1 cellular context compared by ENCODE assay signal in the genomic region with DNA sequence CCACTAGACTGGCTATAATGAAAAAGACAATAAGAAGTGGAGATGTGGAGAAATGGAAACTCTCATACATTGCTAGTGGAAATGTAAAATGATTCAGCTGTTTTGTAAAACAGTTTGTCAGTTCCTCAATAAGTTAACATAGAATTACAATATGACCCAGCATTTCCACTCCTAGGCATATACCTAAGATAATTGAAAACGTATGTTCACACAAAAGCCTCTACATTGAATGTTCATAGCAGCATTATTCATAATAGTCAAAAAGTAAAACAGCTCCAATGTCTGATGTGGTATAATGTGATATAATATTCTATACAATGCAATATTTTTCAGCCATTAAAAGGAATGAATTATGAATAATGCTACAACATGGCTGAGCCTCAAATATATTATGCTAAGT.
TF ChIP-seq lines count a peak whose summit lies in the region.

No MANE protein-coding gene starts in this region.

TF ChIP-seq in A549, 52 proteins besides CTCF, POLR2A, EP300 and RAD21 (continued from another document):
- TF ChIP-seq, protein P1, sequence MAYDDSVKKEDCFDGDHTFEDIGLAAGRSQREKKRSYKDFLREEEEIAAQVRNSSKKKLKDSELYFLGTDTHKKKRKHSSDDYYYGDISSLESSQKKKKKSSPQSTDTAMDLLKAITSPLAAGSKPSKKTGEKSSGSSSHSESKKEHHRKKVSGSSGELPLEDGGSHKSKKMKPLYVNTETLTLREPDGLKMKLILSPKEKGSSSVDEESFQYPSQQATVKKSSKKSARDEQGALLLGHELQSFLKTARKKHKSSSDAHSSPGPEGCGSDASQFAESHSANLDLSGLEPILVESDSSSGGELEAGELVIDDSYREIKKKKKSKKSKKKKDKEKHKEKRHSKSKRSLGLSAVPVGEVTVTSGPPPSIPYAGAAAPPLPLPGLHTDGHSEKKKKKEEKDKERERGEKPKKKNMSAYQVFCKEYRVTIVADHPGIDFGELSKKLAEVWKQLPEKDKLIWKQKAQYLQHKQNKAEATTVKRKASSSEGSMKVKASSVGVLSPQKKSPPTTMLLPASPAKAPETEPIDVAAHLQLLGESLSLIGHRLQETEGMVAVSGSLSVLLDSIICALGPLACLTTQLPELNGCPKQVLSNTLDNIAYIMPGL (CRISPR knock-in tag; IDR thresholded peaks at IDR 0.05; ENCODE audit: borderline replicate concordance): no peak
